In the genomic region with DNA sequence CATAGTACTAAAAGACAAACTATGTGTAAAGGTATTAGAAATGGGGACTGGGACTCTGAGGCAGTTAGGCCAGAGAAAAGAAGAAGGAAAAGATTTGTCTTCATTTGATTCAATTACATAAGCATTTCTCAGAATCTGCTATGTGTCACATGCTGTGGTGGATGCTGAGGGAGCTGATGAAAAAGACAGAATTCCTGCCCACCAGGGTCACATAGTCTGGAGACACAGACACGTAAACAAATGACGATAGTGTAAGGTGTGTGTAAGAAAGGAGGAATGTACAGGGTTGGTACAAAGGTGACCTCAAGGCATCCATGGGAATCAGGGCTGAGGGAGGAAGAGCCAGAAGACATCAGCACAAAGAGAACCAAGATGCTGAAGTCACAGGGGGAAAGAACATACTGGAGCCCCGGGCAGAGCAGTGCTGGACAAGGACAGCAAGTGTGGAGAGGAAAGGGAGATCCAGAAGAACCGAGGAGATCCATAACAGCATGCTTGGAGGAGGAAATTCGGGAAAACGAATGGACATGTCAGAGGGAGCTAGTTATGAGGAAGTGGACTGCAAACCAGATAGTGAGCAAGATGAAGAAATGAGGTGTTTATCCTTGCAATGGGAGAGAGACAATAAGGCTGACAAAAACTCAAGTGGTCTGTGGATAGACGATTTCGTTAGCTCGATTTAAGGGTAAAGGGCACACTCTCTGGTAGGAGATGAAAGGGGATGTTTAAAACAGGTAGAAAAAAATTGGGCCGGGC, we compare ENCODE assay signal across 9 cellular contexts. TPM values are rescaled to one million over a fixed set of nuclear protein-coding genes. Genes with fewer than 3 reads are reported as not detected.
DNase-seq lines count a peak whose midpoint lies in the region; ATAC-seq, FAIRE-seq and TF ChIP-seq lines count a peak whose summit lies in the region.
"Had no signal": no experiment of that assay in that cellular context is flagged by ENCODE, and none has a peak within 500 bp of the region (broad histone marks: within the 10 kb centered on the region; RNA-seq: fewer than 3 reads in every experiment).

No MANE protein-coding gene starts in this region.

- H3K27me3 Mint-ChIP-seq in CD8-positive, alpha-beta T cell (ENCODE audit: low read depth): peaks cover 22% of the 10 kb centered on the region
- peaks cover 45% of the 10 kb centered on the region for H3K27me3 Mint-ChIP-seq in nephron (ENCODE audit: low read depth)

- BruUV-seq in K562 (replicated peaks; lab: Mats Ljungman, UMichigan) (no TSS peak), A673 (replicated peaks; lab: Mats Ljungman, UMichigan) (no TSS peak)

- H3K4me3 ChIP-seq in CD8-positive, alpha-beta T cell (ENCODE audit: low read depth, low read length): no peak overlapping the region
- H3K4me3 ChIP-seq in K562 (no peak overlapping the region), A673 (ENCODE audit: low read depth, low read length, poor library complexity, severe bottlenecking) (no peak overlapping the region)

- H3K36me3 ChIP-seq in CD8-positive, alpha-beta T cell (ENCODE audit: insufficient read depth, low read length): no peaks in the 10 kb centered on the region
- no peaks in the 10 kb centered on the region for H3K36me3 ChIP-seq in K562 (ENCODE audit: control insufficient read depth, insufficient read depth, low read length)
- no peaks in the 10 kb centered on the region for H3K36me3 ChIP-seq in A673 (ENCODE audit: insufficient read depth, low read length, poor library complexity, severe bottlenecking)
- H3K36me3 ChIP-seq: stomach had no signal

- H3K9me1 ChIP-seq in K562 (ENCODE audit: control insufficient read depth, insufficient read depth, low read length): no peaks in the 10 kb centered on the region

- no peak overlapping the region for H3K4me2 ChIP-seq in K562 (ENCODE audit: insufficient read depth, low read length)

- H3K36me3 Mint-ChIP-seq in CD8-positive, alpha-beta T cell: no peaks in the 10 kb centered on the region
- H3K36me3 Mint-ChIP-seq in nephron (ENCODE audit: low read depth): no peaks in the 10 kb centered on the region

- CTCF ChIA-PET in CD8-positive, alpha-beta T cell (lab: Charles Lee): interaction anchor here (1.0 to 3.5 kb wide), 8 partner anchors 7 to 334 kb away, joined by 3 to 22 read pairs (median 4); no protein-coding TSS in a partner anchor
- CTCF ChIA-PET in K562 (lab: Yijun Ruan, JAX; ENCODE audit: low intra/inter-chr PET ratio): interaction anchor here (0.6 kb wide), 1 partner anchor 377 kb away, joined by 3 read pairs; no protein-coding TSS in a partner anchor
- CTCF ChIA-PET in A673 (lab: Charles Lee): no interaction called here

- TF ChIP-seq RAD21 in K562 (CRISPR knock-in tag; conservative IDR thresholded peaks at IDR 0.05 in 1 of 2, IDR thresholded peaks at IDR 0.05 in 1 of 2): no peak

- no peak overlapping the region for H3K27ac Mint-ChIP-seq in CD8-positive, alpha-beta T cell
- no peak overlapping the region for H3K27ac Mint-ChIP-seq in nephron

- no peaks in the 10 kb centered on the region for H4K20me1 ChIP-seq in K562 (replicated peaks; ENCODE audit: control insufficient read depth, insufficient read depth, low read length)

- TF ChIP-seq CTCF in CD8-positive, alpha-beta T cell (IDR thresholded peaks at IDR 0.05): no peak
- no peak for TF ChIP-seq CTCF in K562 (IDR thresholded peaks at IDR 0.05 in 2 of 3, conservative IDR thresholded peaks at IDR 0.05 in 1 of 3; ENCODE audit: insufficient read depth in 2 of 3, low read depth in 1 of 3, low read length in 3 of 3)
- TF ChIP-seq CTCF in nephron (IDR thresholded peaks at IDR 0.05; ENCODE audit: unreplicated experiment in 3 of 3): no peak
- TF ChIP-seq CTCF in A673 (conservative IDR thresholded peaks at IDR 0.05; ENCODE audit: low read depth, low read length): no peak

- 12% methylated on average over 10 of the region's 10 CpGs for WGBS in K562 (ENCODE audit: insufficient coverage, low coverage, missing lambda C conversion rate)

- in situ Hi-C loops in K562 (cut with MboI): no loop called here

- H3K27me3 ChIP-seq in CD8-positive, alpha-beta T cell (ENCODE audit: insufficient read depth, low read length): no peaks in the 10 kb centered on the region
- H3K27me3 ChIP-seq in K562 (ENCODE audit: control insufficient read depth in 2 of 2, insufficient read depth in 2 of 2, low read length in 2 of 2): peaks cover 5% of the 10 kb centered on the region in 2 experiments; a peak in 1 of 5 replicates
- peaks cover 14% of the 10 kb centered on the region for H3K27me3 ChIP-seq in A673 (replicated peaks; ENCODE audit: insufficient read depth, low read depth, low read length, poor library complexity)
- H3K27me3 ChIP-seq: stomach had no signal

- TF ChIP-seq EP300 in K562 (IDR thresholded peaks at IDR 0.05; ENCODE audit: low read length): no peak

- peaks cover 9% of the 10 kb centered on the region for H3K4me1 ChIP-seq in CD8-positive, alpha-beta T cell (ENCODE audit: insufficient read depth, low read length)
- H3K4me1 ChIP-seq in K562 (replicated peaks in 1 of 2; ENCODE audit: control insufficient read depth in 2 of 2, insufficient read depth in 2 of 2, low read length in 2 of 2) (peaks cover 16 to 25% of the 10 kb centered on the region in 2 experiments; a peak in 4 of 5 replicates), A673 (ENCODE audit: insufficient read depth, low read length, poor library complexity, severe bottlenecking) (peaks cover 6% of the 10 kb centered on the region)

- FAIRE-seq in K562 (lab: Jason Lieb, UNC): no peak
- FAIRE-seq: H54 had no signal

- H3K9me3 Mint-ChIP-seq in CD8-positive, alpha-beta T cell: no peaks in the 10 kb centered on the region
- no peaks in the 10 kb centered on the region for H3K9me3 Mint-ChIP-seq in nephron

- ATAC-seq in CD8-positive, alpha-beta T cell: no peak
- ATAC-seq in K562 (no peak), GM19324 (IDR thresholded peaks at IDR 0.05; ENCODE audit: low FRiP score, unreplicated experiment) (no peak)

- TF ChIP-seq POLR2A in K562 (conservative IDR thresholded peaks at IDR 0.05): no peak

- H3K27ac ChIP-seq in CD8-positive, alpha-beta T cell (ENCODE audit: low read depth, low read length): no peak overlapping the region
- H3K27ac ChIP-seq in K562 (ENCODE audit: extremely low read depth, low read depth, low read length) (no peak overlapping the region), A673 (ENCODE audit: low read depth, low read length, poor library complexity, severe bottlenecking) (no peak overlapping the region)

- no peak for DNase-seq in CD8-positive, alpha-beta T cell
- DNase-seq in HT1080 (ENCODE audit: low read depth): peak; percentile 17
- DNase-seq in K562 (ENCODE audit: extremely low read depth in 1 of 4, low spot score in 3 of 4): no peak
- DNase-seq in A673 (ENCODE audit: low spot score): no peak
- no peak for DNase-seq in NCI-H1694 (lab: John Stamatoyannopoulos, UW)
- DNase-seq: stomach had no signal

- peak overlapping the region in 1 of 2 experiments; percentile 19; a peak in 1 of 4 replicates for H3K9ac ChIP-seq in K562 (ENCODE audit: insufficient read depth in 1 of 2, low read depth in 2 of 2, low read length in 2 of 2)

- no peaks in the 10 kb centered on the region for H3K9me3 ChIP-seq in CD8-positive, alpha-beta T cell (ENCODE audit: low read length)
- no peaks in the 10 kb centered on the region for H3K9me3 ChIP-seq in K562 (replicated peaks; ENCODE audit: control insufficient read depth, insufficient read depth, low read depth, low read length)
- no peaks in the 10 kb centered on the region for H3K9me3 ChIP-seq in A673 (ENCODE audit: low read depth, low read length, poor library complexity, severe bottlenecking)
- H3K9me3 ChIP-seq: stomach had no signal

- intact Hi-C loops in CD8-positive, alpha-beta T cell (cut with DNase I, micrococcal nuclease): no loop called here
- intact Hi-C loops in K562 (cut with micrococcal nuclease) (loop anchor here (10.0 kb wide), 1 partner anchor 326 kb away; no protein-coding TSS in a partner anchor), A673 (cut with micrococcal nuclease; ENCODE audit: unreplicated experiment) (no loop called here)

- H3K4me3 Mint-ChIP-seq in CD8-positive, alpha-beta T cell: peak overlapping the region; percentile 71
- peak overlapping the region; percentile 77 to 84 (median 81) for H3K4me3 Mint-ChIP-seq in nephron

- peaks cover 25% of the 10 kb centered on the region for H3K4me1 Mint-ChIP-seq in CD8-positive, alpha-beta T cell (ENCODE audit: low read depth)
- peaks cover 30% of the 10 kb centered on the region for H3K4me1 Mint-ChIP-seq in nephron

- peaks cover 40% of the 10 kb centered on the region for H3K79me2 ChIP-seq in K562 (ENCODE audit: control insufficient read depth, insufficient read depth, low read length)

- H2AFZ ChIP-seq in K562 (ENCODE audit: low read depth, low read length): no peak overlapping the region

- POLR2A ChIA-PET in CD8-positive, alpha-beta T cell (lab: Charles Lee): interaction anchor here (0.6 kb wide), 1 partner anchor 800 kb away, joined by 3 read pairs; no protein-coding TSS in a partner anchor
- POLR2A ChIA-PET in K562 (lab: Yijun Ruan, JAX) (interaction anchor here (0.6 to 1.8 kb wide), 11 partner anchors 10 to 510 kb away, joined by 3 to 5 read pairs (median 3); no protein-coding TSS in a partner anchor), A673 (lab: Charles Lee; ENCODE audit: low non-redundant PET) (no interaction called here)

RNA-seq across cellular contexts. Expression of a gene that starts 1.2 kb away (rescaled TPM):
- 1 to 10 TPM; 2.6 to 3.8 TPM for total RNA-seq in CD8-positive, alpha-beta T cell
- total RNA-seq in HT1080 (2014; rRNA removed; shearing (Covaris generic)): 2.8 and 5.4 TPM in 2 replicates
- polyA plus RNA-seq in HT1080 (2015; cell fraction: cytosol; rRNA removed): 22.8 and 25.8 TPM in 2 replicates
- polyA plus RNA-seq in HT1080 (2015; cell fraction: nucleus; rRNA removed): 37.8 and 47.0 TPM in 2 replicates
- total RNA-seq in K562 (2011; cell fraction: chromatin; rRNA removed; ENCODE audit: low replicate concordance): 103 and 194 TPM in 2 replicates
- total RNA-seq in K562 (2011; cell fraction: nucleolus; rRNA removed): 85.6 and 90.0 TPM in 2 replicates
- total RNA-seq in K562 (2011; cell fraction: nucleoplasm; rRNA removed): 95.6 and 105 TPM in 2 replicates
- total RNA-seq in K562 (2014; rRNA removed) (12.6 and 16.8 TPM in 2 replicates), K562 (2014; rRNA removed; fragmentation: Illumina TruSeq; extraction: Trizol) (10.0 and 10.8 TPM in 2 replicates), K562 (2015; rRNA removed; fragmentation: Illumina TruSeq; extraction: Trizol) (11.6 and 12.6 TPM in 2 replicates), K562 (2021) (26.7 and 29.8 TPM in 2 replicates), A673 (2021) (8.4 and 9.0 TPM in 2 replicates)
- polyA plus RNA-seq in K562 (2011; rRNA removed) (25.5 and 53.9 TPM in 2 replicates), K562 (2014; fragmentation: Illumina TruSeq; extraction: Trizol) (30.4 and 32.8 TPM in 2 replicates), K562 (2014; fragmentation: Nextera tagmentation; extraction: Ambion mirVana) (1 to 10 TPM in 1 of 2 experiments, under 1 TPM in 1; 0.70 to 1.1 TPM), K562 (2014; rRNA removed) (32.3 and 43.2 TPM in 2 replicates)
- polyA plus RNA-seq in K562 (2011; cell fraction: cytosol; rRNA removed): 28.1 and 37.8 TPM in 2 replicates
- polyA plus RNA-seq in K562 (2011; cell fraction: nucleus; rRNA removed): 274 and 277 TPM in 2 replicates
- 33.7 and 73.6 TPM in 2 replicates for polyA plus RNA-seq in K562 (2012)
- polyA minus RNA-seq in K562 (2011; rRNA and poly(A)+ RNA removed): 17.6 and 23.6 TPM in 2 replicates
- 11.7 and 21.4 TPM in 2 replicates for polyA minus RNA-seq in K562 (2011; cell fraction: cytosol; rRNA and poly(A)+ RNA removed)
- 20.3 and 37.2 TPM in 2 replicates for polyA minus RNA-seq in K562 (2011; cell fraction: nucleus; rRNA and poly(A)+ RNA removed)
